In genomic region chr22:35479359-35479758, GRCh38 we compare ENCODE assay signal across 18 cellular contexts.
DNase-seq lines count a peak whose midpoint lies in the region; ATAC-seq and TF ChIP-seq lines count a peak whose summit lies in the region.
"Had no signal": no experiment of that assay in that cellular context is flagged by ENCODE, and none has a peak within 500 bp of the region (broad histone marks: within the 10 kb centered on the region; RNA-seq: fewer than 3 reads in every experiment).

No MANE protein-coding gene starts in this region.

- H3K4me1 ChIP-seq in GM23248 (ENCODE audit: insufficient read depth), result peaks cover 22% of the 10 kb centered on the region
- H3K4me1 ChIP-seq in uterus, result peaks cover 0 to 31% of the 10 kb centered on the region in 2 donors
- peaks cover 0 to 5% of the 10 kb centered on the region in 2 donors for H3K4me1 ChIP-seq in neuronal stem cell (ENCODE audit: control insufficient read depth in 2 of 2, insufficient read depth in 1 of 2, low read depth in 1 of 2, low read length in 2 of 2)

- WGBS in GM23248 (ENCODE audit: low coverage in 1 of 2, low lambda C conversion rate in 2 of 2, missing lambda C conversion rate in 2 of 2), 2 experiments, result 88 to 93% methylated on average over 9 of the region's 9 CpGs
- no CpG with 5 or more reads among the region's 9 CpGs for WGBS in neuronal stem cell (ENCODE audit: extremely low coverage in 2 of 2, insufficient read length in 2 of 2, insufficient replicate concordance in 1 of 2), 2 donors

- no peaks in the 10 kb centered on the region for H3K79me1 ChIP-seq in neuronal stem cell (ENCODE audit: low read depth, low read length)

- H2AK5ac ChIP-seq in neuronal stem cell (ENCODE audit: low read depth, low read length), result no peak overlapping the region

- H3K27me3 ChIP-seq in GM23248 (replicated peaks; ENCODE audit: insufficient read depth), result no peaks in the 10 kb centered on the region
- no peaks in the 10 kb centered on the region for H3K27me3 ChIP-seq in uterus
- H3K27me3 ChIP-seq in neuronal stem cell (ENCODE audit: control insufficient read depth in 3 of 3, insufficient read depth in 3 of 3, low read depth in 1 of 3, low read length in 3 of 3), result peaks cover 0 to 16% (median 0%) of the 10 kb centered on the region in 3 experiments

- H3K14ac ChIP-seq in neuronal stem cell (ENCODE audit: low read length), result no peak overlapping the region

- H3K9me2 ChIP-seq in GM23248 (ENCODE audit: insufficient read depth), result no peaks in the 10 kb centered on the region
- H3K9me2 ChIP-seq: SK-N-SH had no signal

- H3K4me3 Mint-ChIP-seq in stimulated activated naive CD8-positive, alpha-beta T cell treated with anti-CD3 and anti-CD28 coated beads, Interleukin-15, amount 100 ng/mL, for 72 hours, result no peak overlapping the region
- H3K4me3 Mint-ChIP-seq: CD4-positive, CD25-positive, alpha-beta regulatory T cell had no signal

- H3K36me3 ChIP-seq in GM23248 (ENCODE audit: low read depth) (no peaks in the 10 kb centered on the region), uterus (no peaks in the 10 kb centered on the region), neuronal stem cell (replicated peaks in 1 of 2; ENCODE audit: control insufficient read depth in 2 of 2, insufficient read depth in 2 of 2, low read length in 2 of 2) (no peaks in the 10 kb centered on the region)

- H3K9me3 Mint-ChIP-seq in stimulated activated naive CD8-positive, alpha-beta T cell treated with anti-CD3 and anti-CD28 coated beads, Interleukin-15, amount 100 ng/mL, for 72 hours, result no peaks in the 10 kb centered on the region
- H3K9me3 Mint-ChIP-seq: CD4-positive, CD25-positive, alpha-beta regulatory T cell had no signal

- no peak overlapping the region for H3K18ac ChIP-seq in neuronal stem cell (ENCODE audit: low read length)

- H2BK120ac ChIP-seq in neuronal stem cell (ENCODE audit: low read depth, low read length), result no peak overlapping the region

- no peak overlapping the region for H4K91ac ChIP-seq in neuronal stem cell (ENCODE audit: low read depth, low read length, poor library complexity)

- H3K4me2 ChIP-seq in GM23248 (ENCODE audit: unreplicated experiment) (no peak overlapping the region), neuronal stem cell (ENCODE audit: insufficient read depth, low read length, poor library complexity, severe bottlenecking) (no peak overlapping the region)
- H3K4me2 ChIP-seq: SK-N-SH had no signal

- no peak overlapping the region for H2BK15ac ChIP-seq in neuronal stem cell (ENCODE audit: low read length)

- no peak for ATAC-seq in stimulated activated naive CD8-positive, alpha-beta T cell treated with anti-CD3 and anti-CD28 coated beads, Interleukin-15, amount 100 ng/mL, for 72 hours

- intact Hi-C loops in uterus (cut with DNase I; ENCODE audit: low total_unique reads), result no loop called here

- H3K4ac ChIP-seq in neuronal stem cell (ENCODE audit: low read length), result no peak overlapping the region

- H3K79me2 ChIP-seq in GM23248 (ENCODE audit: insufficient read depth), result no peaks in the 10 kb centered on the region

- H3K4me3 ChIP-seq in GM23248 (no peak overlapping the region), uterus (no peak overlapping the region), neuronal stem cell (ENCODE audit: low read length in 2 of 2) (no peak overlapping the region)

- no peak overlapping the region for H3K9ac ChIP-seq in GM23248
- H3K9ac ChIP-seq in neuronal stem cell (ENCODE audit: low read depth, low read length, poor library complexity), result no peak overlapping the region
- H3K9ac ChIP-seq: SK-N-SH had no signal

- DNase-seq in GM23248, result no peak
- peak; percentile 26 for DNase-seq in left kidney (ENCODE audit: low read depth, low spot score)
- peak; percentile 7 for DNase-seq in renal cortical epithelial cell (ENCODE audit: low read depth)
- DNase-seq in uterus, result no peak
- DNase-seq in cerebellar cortex (ENCODE audit: low spot score), result no peak
- DNase-seq in neuronal stem cell (ENCODE audit: low spot score), result no peak
- no peak for DNase-seq in stimulated activated naive CD8-positive, alpha-beta T cell treated with anti-CD3 and anti-CD28 coated beads, Interleukin-15, amount 100 ng/mL, for 72 hours
- DNase-seq: AML-193; Calu3; CD4-positive, CD25-positive, alpha-beta regulatory T cell; DMS53; EL; KG1; NCI-H1694 treated with DMSO at 0.1 percent for 48 hours; NCI-H510A treated with DMSO at 0.1 percent for 48 hours; NCI-H82; SHP77; SK-N-SH had no signal

- H3K9me3 ChIP-seq in GM23248 (ENCODE audit: low read depth), result no peaks in the 10 kb centered on the region
- H3K9me3 ChIP-seq in uterus, result no peaks in the 10 kb centered on the region
- H3K9me3 ChIP-seq in neuronal stem cell (replicated peaks in 1 of 2; ENCODE audit: control insufficient read depth in 2 of 2, insufficient read depth in 1 of 2, low read depth in 1 of 2, low read length in 2 of 2), result peaks cover 0 to 2% of the 10 kb centered on the region in 2 donors
- H3K9me3 ChIP-seq: SK-N-SH had no signal

- no peaks in the 10 kb centered on the region for H4K20me1 ChIP-seq in GM23248 (ENCODE audit: insufficient read depth)

- no peak overlapping the region for H3K23ac ChIP-seq in neuronal stem cell (ENCODE audit: low read depth, low read length, poor library complexity)

- H2AFZ ChIP-seq in GM23248, result no peak overlapping the region
- no peak overlapping the region for H2AFZ ChIP-seq in neuronal stem cell (ENCODE audit: low read length)

- no peak for TF ChIP-seq POLR2A in uterus (IDR thresholded peaks at IDR 0.05)

- TF ChIP-seq CTCF in uterus (IDR thresholded peaks at IDR 0.05), result no peak

- H2BK12ac ChIP-seq in neuronal stem cell (ENCODE audit: low read length), result no peak overlapping the region

- H3K4me1 Mint-ChIP-seq in stimulated activated naive CD8-positive, alpha-beta T cell treated with anti-CD3 and anti-CD28 coated beads, Interleukin-15, amount 100 ng/mL, for 72 hours, result peaks cover 23% of the 10 kb centered on the region

- peaks cover 73% of the 10 kb centered on the region for H3K27me3 Mint-ChIP-seq in stimulated activated naive CD8-positive, alpha-beta T cell treated with anti-CD3 and anti-CD28 coated beads, Interleukin-15, amount 100 ng/mL, for 72 hours

- no peak overlapping the region for H4K8ac ChIP-seq in neuronal stem cell (ENCODE audit: low read depth, low read length)

- peak overlapping the region; percentile 30; the same call in 1 of the 2 replicates for H3K27ac ChIP-seq in GM23248
- H3K27ac ChIP-seq in uterus, result peak overlapping the region; percentile 28 to 66
- H3K27ac ChIP-seq in neuronal stem cell (replicated peaks; ENCODE audit: low read length), result no peak overlapping the region

- H3F3A ChIP-seq in GM23248 (ENCODE audit: insufficient read depth), result peaks cover 6% of the 10 kb centered on the region; the same call in 1 of the 2 replicates

- in situ Hi-C loops in GM23248 (cut with MboI), result no loop called here

- no peak overlapping the region for H2BK5ac ChIP-seq in neuronal stem cell (ENCODE audit: low read length)

- H3K27ac Mint-ChIP-seq in stimulated activated naive CD8-positive, alpha-beta T cell treated with anti-CD3 and anti-CD28 coated beads, Interleukin-15, amount 100 ng/mL, for 72 hours, result peak overlapping the region in 1 of 2 donors; percentile 46
- H3K27ac Mint-ChIP-seq: CD4-positive, CD25-positive, alpha-beta regulatory T cell had no signal

Comparison
In these comparisons a context has a peak if more than half of its experiments do, and no peak if none do; other contexts are left out.
1. DNase-seq: peak in left kidney (single experiment) and renal cortical epithelial cell (single experiment); none in GM23248 (single experiment), uterus (0 of 2), cerebellar cortex (single experiment), neuronal stem cell (single experiment) and stimulated activated naive CD8-positive, alpha-beta T cell treated with anti-CD3 and anti-CD28 coated beads, Interleukin-15, amount 100 ng/mL, for 72 hours (0 of 2).